ENCODE assay signal across 1 cellular context in genomic region chr1:78333426-78334012, GRCh38.
TF ChIP-seq lines count a peak whose summit lies in the region.

No MANE protein-coding gene starts in this region.

TF ChIP-seq in K562, 482 proteins besides CTCF, POLR2A, EP300 and RAD21 (continued from another document):
- TF ChIP-seq, protein P1, sequence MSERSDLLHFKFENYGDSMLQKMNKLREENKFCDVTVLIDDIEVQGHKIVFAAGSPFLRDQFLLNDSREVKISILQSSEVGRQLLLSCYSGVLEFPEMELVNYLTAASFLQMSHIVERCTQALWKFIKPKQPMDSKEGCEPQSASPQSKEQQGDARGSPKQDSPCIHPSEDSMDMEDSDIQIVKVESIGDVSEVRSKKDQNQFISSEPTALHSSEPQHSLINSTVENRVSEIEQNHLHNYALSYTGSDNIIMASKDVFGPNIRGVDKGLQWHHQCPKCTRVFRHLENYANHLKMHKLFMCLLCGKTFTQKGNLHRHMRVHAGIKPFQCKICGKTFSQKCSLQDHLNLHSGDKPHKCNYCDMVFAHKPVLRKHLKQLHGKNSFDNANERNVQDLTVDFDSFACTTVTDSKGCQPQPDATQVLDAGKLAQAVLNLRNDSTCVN (CRISPR knock-in tag; IDR thresholded peaks at IDR 0.05): no peak
- TF ChIP-seq, protein P2, sequence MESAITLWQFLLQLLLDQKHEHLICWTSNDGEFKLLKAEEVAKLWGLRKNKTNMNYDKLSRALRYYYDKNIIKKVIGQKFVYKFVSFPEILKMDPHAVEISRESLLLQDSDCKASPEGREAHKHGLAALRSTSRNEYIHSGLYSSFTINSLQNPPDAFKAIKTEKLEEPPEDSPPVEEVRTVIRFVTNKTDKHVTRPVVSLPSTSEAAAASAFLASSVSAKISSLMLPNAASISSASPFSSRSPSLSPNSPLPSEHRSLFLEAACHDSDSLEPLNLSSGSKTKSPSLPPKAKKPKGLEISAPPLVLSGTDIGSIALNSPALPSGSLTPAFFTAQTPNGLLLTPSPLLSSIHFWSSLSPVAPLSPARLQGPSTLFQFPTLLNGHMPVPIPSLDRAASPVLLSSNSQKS (CRISPR knock-in tag; IDR thresholded peaks at IDR 0.05): no peak
- no peak for TF ChIP-seq ZNF354B (CRISPR knock-in tag; IDR thresholded peaks at IDR 0.05)
